ENCODE assay signal across 1 cellular context in the genomic region with DNA sequence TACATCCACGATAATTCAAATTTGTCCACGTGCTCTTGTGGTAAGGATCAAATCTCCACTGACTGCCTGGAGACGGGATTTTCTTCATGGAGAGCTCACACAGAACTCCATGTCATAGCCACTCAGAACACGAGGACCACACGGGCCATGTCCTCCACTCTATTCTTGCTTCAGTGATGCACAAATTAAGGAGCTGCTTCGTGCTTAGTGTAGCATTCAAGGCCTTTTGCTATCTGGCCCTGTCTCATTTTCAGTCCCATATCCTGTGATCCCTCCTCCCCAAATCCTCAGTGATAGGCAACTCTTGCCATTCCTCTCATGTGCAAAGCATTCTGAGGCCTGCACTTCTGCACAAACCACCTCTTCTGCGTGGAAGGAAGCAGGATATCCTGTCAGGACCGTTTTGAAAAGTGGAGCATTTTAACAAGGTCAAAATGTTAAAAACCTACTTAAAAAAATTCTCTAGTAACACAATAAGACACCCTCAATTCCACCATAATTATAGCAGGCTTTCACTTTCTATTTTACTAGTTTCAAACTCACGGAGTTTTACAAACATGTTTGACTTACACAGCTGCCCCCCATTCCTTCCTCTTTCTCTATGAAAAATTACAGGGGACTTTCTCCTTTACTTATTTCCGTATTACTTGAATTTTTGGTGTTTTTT.
TF ChIP-seq lines count a peak whose summit lies in the region.

No MANE protein-coding gene starts in this region.

TF ChIP-seq in GM12878, 131 proteins besides CTCF, POLR2A, EP300 and RAD21 (continued from another document and continues in another):
- TF ChIP-seq PRDM15 (CRISPR knock-in tag; IDR thresholded peaks at IDR 0.05) (no peak), KLF5 (IDR thresholded peaks at IDR 0.05; ENCODE audit: partially characterized antibody) (no peak), NKRF (conservative IDR thresholded peaks at IDR 0.05) (peak; percentile 50; the same call in 1 of the 2 replicates), BACH1 (IDR thresholded peaks at IDR 0.05; ENCODE audit: borderline replicate concordance) (0 out of 2 replicates have a peak, but pooled peaks have one; percentile 23), HCFC1 (IDR thresholded peaks at IDR 0.05; ENCODE audit: low read length) (no peak), ATF3 (IDR thresholded peaks at IDR 0.05; ENCODE audit: borderline replicate concordance, extremely low read depth, low read depth, low read length) (no peak), MEF2B (IDR thresholded peaks at IDR 0.05; ENCODE audit: partially characterized antibody, poor library complexity, severe bottlenecking) (peak; percentile 9), BRCA1 (IDR thresholded peaks at IDR 0.05; ENCODE audit: low read depth, low read length) (no peak), SMC3 (IDR thresholded peaks at IDR 0.05; ENCODE audit: borderline replicate concordance, low read length) (no peak), TCF3 (IDR thresholded peaks at IDR 0.05; ENCODE audit: borderline replicate concordance, insufficient read depth, low read depth, low read length) (0 out of 2 replicates have a peak, but pooled peaks have one; percentile 20), RB1 (IDR thresholded peaks at IDR 0.05; ENCODE audit: borderline replicate concordance) (0 out of 2 replicates have a peak, but pooled peaks have one; percentile 41), NR2C1 (IDR thresholded peaks at IDR 0.05) (no peak), NR2C2 (IDR thresholded peaks at IDR 0.05; ENCODE audit: borderline replicate concordance, control insufficient read depth, insufficient read length, low read depth) (no peak), SRF (IDR thresholded peaks at IDR 0.05; ENCODE audit: low read depth in 2 of 2, low read length in 2 of 2) (no peak), ZBTB33 (IDR thresholded peaks at IDR 0.05) (no peak), ATF7 (IDR thresholded peaks at IDR 0.05; ENCODE audit: low read depth) (peak; percentile 48; the same call in 1 of the 2 replicates), TBL1XR1 (IDR thresholded peaks at IDR 0.05; ENCODE audit: low read depth, low read length) (peak; percentile 29; the same call in 1 of the 2 replicates), NFYA (IDR thresholded peaks at IDR 0.05; ENCODE audit: borderline replicate concordance, low read depth, low read length) (no peak), IRF5 (IDR thresholded peaks at IDR 0.05; ENCODE audit: borderline replicate concordance) (no peak), ZNF207 (IDR thresholded peaks at IDR 0.05; ENCODE audit: borderline replicate concordance) (peak; percentile 56), E2F8 (IDR thresholded peaks at IDR 0.05; ENCODE audit: low read depth, partially characterized antibody) (no peak), RCOR1 (conservative IDR thresholded peaks at IDR 0.05; ENCODE audit: low read depth, low read length) (no peak; the same call in 1 of the 2 replicates), SMARCA5 (IDR thresholded peaks at IDR 0.05) (peak; percentile 97), SIX5 (IDR thresholded peaks at IDR 0.05; ENCODE audit: low read depth, low read length, severe bottlenecking) (no peak), RELA (IDR thresholded peaks at IDR 0.05; ENCODE audit: borderline replicate concordance, partially characterized antibody) (no peak), BCL11A (IDR thresholded peaks at IDR 0.05; ENCODE audit: low read depth, low read length) (peak; percentile 27; the same call in 1 of the 2 replicates), NFIC (IDR thresholded peaks at IDR 0.05; ENCODE audit: low read depth, low read length) (peak; percentile 87), SMAD1 (IDR thresholded peaks at IDR 0.05; ENCODE audit: low read depth, partially characterized antibody) (no peak), ZNF384 (IDR thresholded peaks at IDR 0.05; ENCODE audit: borderline replicate concordance, low read depth, low read length) (peak; percentile 57; the same call in 1 of the 2 replicates), MTA2 (IDR thresholded peaks at IDR 0.05; ENCODE audit: low read depth) (peak; percentile 74), HDGF (IDR thresholded peaks at IDR 0.05) (peak; percentile 43; the same call in 1 of the 2 replicates), TAF1 (IDR thresholded peaks at IDR 0.05; ENCODE audit: borderline replicate concordance, low read depth, low read length) (no peak), RBBP5 (conservative IDR thresholded peaks at IDR 0.05) (no peak)
- TF ChIP-seq, protein P1, sequence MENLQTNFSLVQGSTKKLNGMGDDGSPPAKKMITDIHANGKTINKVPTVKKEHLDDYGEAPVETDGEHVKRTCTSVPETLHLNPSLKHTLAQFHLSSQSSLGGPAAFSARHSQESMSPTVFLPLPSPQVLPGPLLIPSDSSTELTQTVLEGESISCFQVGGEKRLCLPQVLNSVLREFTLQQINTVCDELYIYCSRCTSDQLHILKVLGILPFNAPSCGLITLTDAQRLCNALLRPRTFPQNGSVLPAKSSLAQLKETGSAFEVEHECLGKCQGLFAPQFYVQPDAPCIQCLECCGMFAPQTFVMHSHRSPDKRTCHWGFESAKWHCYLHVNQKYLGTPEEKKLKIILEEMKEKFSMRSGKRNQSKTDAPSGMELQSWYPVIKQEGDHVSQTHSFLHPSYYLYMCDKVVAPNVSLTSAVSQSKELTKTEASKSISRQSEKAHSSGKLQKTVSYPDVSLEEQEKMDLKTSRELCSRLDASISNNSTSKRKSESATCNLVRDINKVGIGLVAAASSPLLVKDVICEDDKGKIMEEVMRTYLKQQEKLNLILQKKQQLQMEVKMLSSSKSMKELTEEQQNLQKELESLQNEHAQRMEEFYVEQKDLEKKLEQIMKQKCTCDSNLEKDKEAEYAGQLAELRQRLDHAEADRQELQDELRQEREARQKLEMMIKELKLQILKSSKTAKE (IDR thresholded peaks at IDR 0.05; ENCODE audit: low read depth, poor library complexity, severe bottlenecking): peak; percentile 26
- TF ChIP-seq, protein P2, sequence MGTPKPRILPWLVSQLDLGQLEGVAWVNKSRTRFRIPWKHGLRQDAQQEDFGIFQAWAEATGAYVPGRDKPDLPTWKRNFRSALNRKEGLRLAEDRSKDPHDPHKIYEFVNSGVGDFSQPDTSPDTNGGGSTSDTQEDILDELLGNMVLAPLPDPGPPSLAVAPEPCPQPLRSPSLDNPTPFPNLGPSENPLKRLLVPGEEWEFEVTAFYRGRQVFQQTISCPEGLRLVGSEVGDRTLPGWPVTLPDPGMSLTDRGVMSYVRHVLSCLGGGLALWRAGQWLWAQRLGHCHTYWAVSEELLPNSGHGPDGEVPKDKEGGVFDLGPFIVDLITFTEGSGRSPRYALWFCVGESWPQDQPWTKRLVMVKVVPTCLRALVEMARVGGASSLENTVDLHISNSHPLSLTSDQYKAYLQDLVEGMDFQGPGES (IDR thresholded peaks at IDR 0.05): no peak
- TF ChIP-seq, protein P3, sequence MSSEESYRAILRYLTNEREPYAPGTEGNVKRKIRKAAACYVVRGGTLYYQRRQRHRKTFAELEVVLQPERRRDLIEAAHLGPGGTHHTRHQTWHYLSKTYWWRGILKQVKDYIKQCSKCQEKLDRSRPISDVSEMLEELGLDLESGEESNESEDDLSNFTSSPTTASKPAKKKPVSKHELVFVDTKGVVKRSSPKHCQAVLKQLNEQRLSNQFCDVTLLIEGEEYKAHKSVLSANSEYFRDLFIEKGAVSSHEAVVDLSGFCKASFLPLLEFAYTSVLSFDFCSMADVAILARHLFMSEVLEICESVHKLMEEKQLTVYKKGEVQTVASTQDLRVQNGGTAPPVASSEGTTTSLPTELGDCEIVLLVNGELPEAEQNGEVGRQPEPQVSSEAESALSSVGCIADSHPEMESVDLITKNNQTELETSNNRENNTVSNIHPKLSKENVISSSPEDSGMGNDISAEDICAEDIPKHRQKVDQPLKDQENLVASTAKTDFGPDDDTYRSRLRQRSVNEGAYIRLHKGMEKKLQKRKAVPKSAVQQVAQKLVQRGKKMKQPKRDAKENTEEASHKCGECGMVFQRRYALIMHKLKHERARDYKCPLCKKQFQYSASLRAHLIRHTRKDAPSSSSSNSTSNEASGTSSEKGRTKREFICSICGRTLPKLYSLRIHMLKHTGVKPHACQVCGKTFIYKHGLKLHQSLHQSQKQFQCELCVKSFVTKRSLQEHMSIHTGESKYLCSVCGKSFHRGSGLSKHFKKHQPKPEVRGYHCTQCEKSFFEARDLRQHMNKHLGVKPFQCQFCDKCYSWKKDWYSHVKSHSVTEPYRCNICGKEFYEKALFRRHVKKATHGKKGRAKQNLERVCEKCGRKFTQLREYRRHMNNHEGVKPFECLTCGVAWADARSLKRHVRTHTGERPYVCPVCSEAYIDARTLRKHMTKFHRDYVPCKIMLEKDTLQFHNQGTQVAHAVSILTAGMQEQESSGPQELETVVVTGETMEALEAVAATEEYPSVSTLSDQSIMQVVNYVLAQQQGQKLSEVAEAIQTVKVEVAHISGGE (CRISPR knock-in tag; IDR thresholded peaks at IDR 0.05): no peak
